Comparison of ENCODE assay signal across 24 cellular contexts in the genomic region with DNA sequence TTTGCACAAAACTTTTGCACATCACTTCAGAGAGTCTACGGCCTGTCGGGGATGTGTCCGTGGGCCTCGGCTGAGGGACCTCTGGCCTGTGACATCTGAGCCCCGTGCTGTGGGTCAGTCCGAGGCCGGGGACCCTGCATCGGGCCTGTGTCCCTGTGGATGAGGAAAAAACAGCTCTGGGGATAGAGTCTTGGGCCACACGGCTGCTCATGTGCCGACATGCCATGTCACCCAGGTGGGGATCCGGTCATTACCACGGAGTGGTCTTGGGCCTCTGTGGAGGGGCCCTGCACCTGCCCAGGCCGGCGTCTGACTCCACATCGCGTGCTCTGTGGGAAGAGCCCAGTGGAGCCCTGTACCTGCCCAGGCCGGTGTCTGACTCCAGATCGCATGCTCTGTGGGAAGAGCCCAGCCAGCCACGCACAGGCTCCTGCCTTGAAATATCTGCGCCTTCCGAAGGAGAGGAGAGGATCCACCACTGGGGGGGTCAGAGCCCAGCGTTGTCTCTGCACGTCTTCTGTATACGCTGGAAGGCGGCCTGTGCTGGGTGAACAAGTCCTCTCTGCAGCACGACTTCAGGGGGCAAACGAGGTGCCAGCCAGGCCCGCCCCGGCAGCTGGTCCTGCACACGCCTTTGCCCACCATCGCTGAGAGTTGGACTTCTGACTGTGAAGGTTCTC. TPM values are rescaled to one million over a fixed set of nuclear protein-coding genes. Genes with fewer than 3 reads are reported as not detected.
DNase-seq lines count a peak whose midpoint lies in the region; ATAC-seq and TF ChIP-seq lines count a peak whose summit lies in the region.
"Had no signal": no experiment of that assay in that cellular context is flagged by ENCODE, and none has a peak within 500 bp of the region (broad histone marks: within the 10 kb centered on the region; RNA-seq: fewer than 3 reads in every experiment).

No MANE protein-coding gene starts in this region.

- no peak overlapping the region for H3K4me3 ChIP-seq in gastroesophageal sphincter
- H3K4me3 ChIP-seq in aorta (ENCODE audit: low read length in 2 of 2) = no peak overlapping the region
- H3K4me3 ChIP-seq: A549; BLaER1 treated with 17β-estradiol and CSF1 and Interleukin-3, amounts not matched to agents 10 nM and 100 nM; GM23248; Peyer's patch had no signal

- H3K27ac ChIP-seq in gastroesophageal sphincter = no peak overlapping the region
- H3K27ac ChIP-seq in aorta (ENCODE audit: low read depth in 1 of 2, low read length in 2 of 2) = no peak overlapping the region
- H3K27ac ChIP-seq: A549; BLaER1 treated with 17β-estradiol and CSF1 and Interleukin-3, amounts not matched to agents 10 nM and 100 nM; GM23248; Peyer's patch had no signal

- WGBS in gastroesophageal sphincter (ENCODE audit: low coverage in 1 of 2), 2 donors = 85 to 90% methylated on average over 2 to 9 of the region's 31 CpGs
- 88% methylated on average over 31 of the region's 31 CpGs for WGBS in aorta, 2 donors

- H3K36me3 ChIP-seq in gastroesophageal sphincter (no peaks in the 10 kb centered on the region), aorta (ENCODE audit: control insufficient read depth in 1 of 2, insufficient read depth in 2 of 2, low read length in 1 of 2) (no peaks in the 10 kb centered on the region)
- H3K36me3 ChIP-seq: BLaER1 treated with 17β-estradiol and CSF1 and Interleukin-3, amounts not matched to agents 10 nM and 100 nM; Peyer's patch had no signal

- no peak overlapping the region for H3K4me3 Mint-ChIP-seq in natural killer cell treated with Interleukin-12 subunit alpha and Interleukin-12 subunit beta and Interleukin-15 and Interleukin-18, amount 100 ng/mL, for 72 hours
- no peak overlapping the region for H3K4me3 Mint-ChIP-seq in natural killer cell
- H3K4me3 Mint-ChIP-seq: CD8-positive, alpha-beta T cell had no signal

- peaks cover 10 to 22% of the 10 kb centered on the region in 2 donors for H3K27me3 Mint-ChIP-seq in natural killer cell treated with Interleukin-12 subunit alpha and Interleukin-12 subunit beta and Interleukin-15 and Interleukin-18, amount 100 ng/mL, for 72 hours
- peaks cover 5 to 8% of the 10 kb centered on the region in 2 donors for H3K27me3 Mint-ChIP-seq in natural killer cell (ENCODE audit: low read depth in 2 of 2)

- H3K4me1 ChIP-seq in gastroesophageal sphincter = no peaks in the 10 kb centered on the region
- no peaks in the 10 kb centered on the region for H3K4me1 ChIP-seq in aorta (ENCODE audit: control insufficient read depth in 1 of 2, insufficient read depth in 2 of 2, low read length in 2 of 2)
- H3K4me1 ChIP-seq: A549, Peyer's patch had no signal

- H3K4me1 Mint-ChIP-seq in natural killer cell treated with Interleukin-12 subunit alpha and Interleukin-12 subunit beta and Interleukin-15 and Interleukin-18, amount 100 ng/mL, for 72 hours (ENCODE audit: low read depth in 2 of 2) = no peaks in the 10 kb centered on the region
- no peaks in the 10 kb centered on the region for H3K4me1 Mint-ChIP-seq in natural killer cell

- TF ChIP-seq POLR2A in gastroesophageal sphincter (IDR thresholded peaks at IDR 0.05) (no peak), erythroblast (IDR thresholded peaks at IDR 0.05; ENCODE audit: low read length) (no peak)

- intact Hi-C loops in natural killer cell (cut with micrococcal nuclease) (no loop called here), sciatic nerve (cut with DNase I) (no loop called here), aorta (cut with DNase I) (no loop called here)

- no peaks in the 10 kb centered on the region for H3K9me3 Mint-ChIP-seq in natural killer cell treated with Interleukin-12 subunit alpha and Interleukin-12 subunit beta and Interleukin-15 and Interleukin-18, amount 100 ng/mL, for 72 hours
- no peaks in the 10 kb centered on the region for H3K9me3 Mint-ChIP-seq in natural killer cell
- H3K9me3 Mint-ChIP-seq: CD8-positive, alpha-beta T cell had no signal

- H3K27ac Mint-ChIP-seq in natural killer cell treated with Interleukin-12 subunit alpha and Interleukin-12 subunit beta and Interleukin-15 and Interleukin-18, amount 100 ng/mL, for 72 hours = no peak overlapping the region
- H3K27ac Mint-ChIP-seq in natural killer cell = no peak overlapping the region
- H3K27ac Mint-ChIP-seq: CD8-positive, alpha-beta T cell had no signal

- DNase-seq in natural killer cell treated with Interleukin-12 subunit alpha and Interleukin-12 subunit beta and Interleukin-15 and Interleukin-18, amount 100 ng/mL, for 72 hours (ENCODE audit: low spot score) = no peak
- DNase-seq in natural killer cell = no peak
- peak; percentile 32 for DNase-seq in sciatic nerve (ENCODE audit: low spot score)
- DNase-seq in aorta = no peak
- DNase-seq in erythroblast (lab: John Stamatoyannopoulos, UW) = no peak
- DNase-seq in SHP77 treated with DMSO at 0.1 percent for 48 hours (lab: John Stamatoyannopoulos, UW) = no peak
- DNase-seq: Calu3; CD8-positive, alpha-beta T cell; GF-D8; GM23248; MM.1S; NCI-H1092; NCI-H1436 treated with DMSO at 0.1 percent for 48 hours; NCI-H2029; NCI-H2171 treated with DMSO at 0.1 percent for 48 hours; NCI-H446 had no signal

- TF ChIP-seq CTCF in natural killer cell (IDR thresholded peaks at IDR 0.05) = no peak
- TF ChIP-seq CTCF in gastroesophageal sphincter (IDR thresholded peaks at IDR 0.05) = no peak

- H3K9me3 ChIP-seq in gastroesophageal sphincter (peaks cover 0 to 17% (median 0%) of the 10 kb centered on the region in 3 donors), aorta (ENCODE audit: control insufficient read depth, low read length) (peaks cover 8% of the 10 kb centered on the region)
- H3K9me3 ChIP-seq: Peyer's patch had no signal

- no peak for TF ChIP-seq EP300 in gastroesophageal sphincter (IDR thresholded peaks at IDR 0.05)

- ATAC-seq in natural killer cell treated with Interleukin-12 subunit alpha and Interleukin-12 subunit beta and Interleukin-15 and Interleukin-18, amount 100 ng/mL, for 72 hours = peak; percentile 18 to 38
- ATAC-seq in natural killer cell = no peak
- ATAC-seq in gastroesophageal sphincter = peak; percentile 32
- no peak for ATAC-seq in sciatic nerve
- peak; percentile 38 for ATAC-seq in aorta (ENCODE audit: low FRiP score)
- ATAC-seq in GM19397 (IDR thresholded peaks at IDR 0.05; ENCODE audit: unreplicated experiment) = no peak
- ATAC-seq: A549; CD8-positive, alpha-beta T cell; HCT116; Right ventricle myocardium inferior had no signal

- H3K36me3 Mint-ChIP-seq in natural killer cell treated with Interleukin-12 subunit alpha and Interleukin-12 subunit beta and Interleukin-15 and Interleukin-18, amount 100 ng/mL, for 72 hours = no peaks in the 10 kb centered on the region
- no peaks in the 10 kb centered on the region for H3K36me3 Mint-ChIP-seq in natural killer cell
- H3K36me3 Mint-ChIP-seq: CD8-positive, alpha-beta T cell had no signal

- H3K27me3 ChIP-seq in gastroesophageal sphincter (peaks cover 27% of the 10 kb centered on the region), aorta (ENCODE audit: control insufficient read depth in 1 of 2, insufficient read depth in 2 of 2, low read length in 1 of 2) (no peaks in the 10 kb centered on the region)
- H3K27me3 ChIP-seq: BLaER1 treated with 17β-estradiol and CSF1 and Interleukin-3, amounts not matched to agents 10 nM and 100 nM; Peyer's patch had no signal

RNA-seq across cellular contexts. Expression of gene IRX4, which starts 27.5 kb away (rescaled TPM):
- total RNA-seq in natural killer cell treated with Interleukin-12 subunit alpha and Interleukin-12 subunit beta and Interleukin-15 and Interleukin-18, amount 100 ng/mL, for 72 hours = not detected
- total RNA-seq in natural killer cell = not detected
- total RNA-seq in gastroesophageal sphincter = under 1 TPM in 1 of 4 donors, not detected in 3; 0.96 TPM
- total RNA-seq in sciatic nerve = not detected
- not detected for total RNA-seq in aorta
- polyA plus RNA-seq in aorta = not detected
- total RNA-seq: Calu3; CD8-positive, alpha-beta T cell; GM23248; LHCN-M2; Peyer's patch had no signal
- polyA plus RNA-seq: GM23248 had no signal

Comparison
In these comparisons a context has a peak if more than half of its experiments do, and no peak if none do; other contexts are left out.
1. ATAC-seq: peak in natural killer cell treated with Interleukin-12 subunit alpha and Interleukin-12 subunit beta and Interleukin-15 and Interleukin-18, amount 100 ng/mL, for 72 hours (2 of 2), gastroesophageal sphincter (single experiment) and aorta (single experiment); none in natural killer cell (0 of 3), sciatic nerve (single experiment) and GM19397 (single experiment).